In the genomic region with DNA sequence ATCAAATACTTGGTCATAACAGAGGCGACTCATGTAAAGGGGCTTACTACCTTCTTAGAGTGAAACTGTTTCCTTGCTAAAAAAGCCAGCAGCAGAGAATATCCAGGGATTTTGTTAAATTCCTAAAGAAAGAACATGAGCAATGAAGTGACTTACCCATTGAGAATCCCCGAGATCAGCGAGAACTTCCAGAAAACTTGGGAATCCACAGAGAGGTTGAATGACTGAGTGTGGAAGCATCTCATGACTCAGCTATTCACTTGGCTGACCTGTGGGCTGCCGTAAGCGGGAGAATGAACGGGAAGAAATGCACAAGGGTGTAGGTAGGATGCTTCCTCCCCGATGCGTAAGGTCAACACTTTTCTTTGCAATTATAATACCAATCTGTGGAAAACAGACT, we compare ENCODE assay signal across 16 cellular contexts.
A peak's percentile ranks its signal among the peaks of the same experiment; 100 is the strongest.
DNase-seq lines count a peak whose midpoint lies in the region; ATAC-seq, FAIRE-seq and TF ChIP-seq lines count a peak whose summit lies in the region.
"Had no signal": no experiment of that assay in that cellular context is flagged by ENCODE, and none has a peak within 500 bp of the region (broad histone marks: within the 10 kb centered on the region; RNA-seq: fewer than 3 reads in every experiment).

No MANE protein-coding gene starts in this region.

- H3K4me3 ChIP-seq in BJ (ENCODE audit: low read depth, low read length) (no peak overlapping the region), astrocyte of the cerebellum (ENCODE audit: low read depth, low read length) (no peak overlapping the region), kidney epithelial cell (ENCODE audit: low read depth, low read length) (no peak overlapping the region)
- H3K4me3 ChIP-seq: body of pancreas, SJSA1 had no signal

- ATAC-seq in GM21423 (IDR thresholded peaks at IDR 0.05; ENCODE audit: unreplicated experiment), result no peak
- ATAC-seq: activated CD4-positive, CD25-positive, alpha-beta regulatory T cell treated with anti-CD3 and anti-CD28 coated beads, Interleukin-2, amount 50 U/mL, for 24 hours; body of pancreas had no signal

- DNase-seq in BJ (ENCODE audit: low read depth) (peak; percentile 17), HTR-8/SVneo (ENCODE audit: insufficient read length, low spot score) (no peak), astrocyte of the cerebellum (ENCODE audit: low read depth) (peak; percentile 45), kidney epithelial cell (ENCODE audit: low read depth) (peak; percentile 83), GM10248 (ENCODE audit: extremely low spot score) (no peak), cerebellar nuclear complex (lab: John Stamatoyannopoulos, UW) (no peak), SW480 (ENCODE audit: low spot score) (no peak)
- DNase-seq: body of pancreas; CD4-positive, alpha-beta T cell; NCI-H1048; NCI-H510A treated with DMSO at 0.1 percent for 48 hours; stimulated activated CD4-positive, alpha-beta T cell treated with anti-CD3 and anti-CD28 coated beads, Interleukin-4, amount 100 ng/mL, for 4 hours had no signal

- FAIRE-seq in HTR-8/SVneo (lab: Jason Lieb, UNC), result peak; percentile 62
- FAIRE-seq: endometrium had no signal

- CTCF ChIA-PET in BJ (lab: Yijun Ruan, JAX), result no interaction called here
- CTCF ChIA-PET in GM10248 (lab: Yijun Ruan, JAX), result interaction anchor here (1.4 to 2.8 kb wide), 3 partner anchors 8 to 33 kb away, joined by 4 to 8 read pairs (median 7); no protein-coding TSS in a partner anchor

- POLR2A ChIA-PET in BJ (lab: Charles Lee), result no interaction called here
- POLR2A ChIA-PET in GM10248 (lab: Yijun Ruan, JAX), result no interaction called here

- H3K27me3 ChIP-seq in BJ (ENCODE audit: control insufficient read depth, insufficient read depth, low read length), result 0 out of 2 replicates have a peak, but pooled peaks cover 2% of the 10 kb centered on the region
- no peaks in the 10 kb centered on the region for H3K27me3 ChIP-seq in kidney epithelial cell (ENCODE audit: control insufficient read depth, insufficient read depth, low read length)
- H3K27me3 ChIP-seq: body of pancreas had no signal

- in situ Hi-C loops in astrocyte of the cerebellum (cut with HindIII; ENCODE audit: low sequenced_read_pairs), result no loop called here

- TF ChIP-seq CTCF in BJ (IDR thresholded peaks at IDR 0.05; ENCODE audit: insufficient read depth, low read depth, low read length) (no peak), astrocyte of the cerebellum (IDR thresholded peaks at IDR 0.05; ENCODE audit: low read depth, low read length, missing control alignments) (no peak), kidney epithelial cell (IDR thresholded peaks at IDR 0.05; ENCODE audit: insufficient read depth, low read length, poor library complexity, severe bottlenecking) (no peak), GM10248 (IDR thresholded peaks at IDR 0.05; ENCODE audit: control extremely low read depth, extremely low read depth, low read depth, missing control alignments) (no peak)

- H3K36me3 ChIP-seq in BJ (ENCODE audit: control insufficient read depth, insufficient read depth, low read length), result no peaks in the 10 kb centered on the region
- H3K36me3 ChIP-seq in kidney epithelial cell (ENCODE audit: control insufficient read depth, insufficient read depth, low read length), result no peaks in the 10 kb centered on the region
- H3K36me3 ChIP-seq: SJSA1 had no signal

Comparison
In these comparisons a context has a peak if more than half of its experiments do, and no peak if none do; other contexts are left out.
1. DNase-seq: peak in BJ (single experiment), astrocyte of the cerebellum (single experiment) and kidney epithelial cell (single experiment); none in HTR-8/SVneo (single experiment), GM10248 (single experiment), cerebellar nuclear complex (0 of 2) and SW480 (single experiment).